ENCODE assay signal across 8 cellular contexts in genomic region chr2:32355976-32356734, GRCh38. TPM values are rescaled to one million over a fixed set of nuclear protein-coding genes. Genes with fewer than 3 reads are reported as not detected.
DNase-seq lines count a peak whose midpoint lies in the region; ATAC-seq and TF ChIP-seq lines count a peak whose summit lies in the region.

No MANE protein-coding gene starts in this region.

- peaks cover 10% of the 10 kb centered on the region for H3K27me3 Mint-ChIP-seq in brain

- no peak overlapping the region for H4K8ac ChIP-seq in mesendoderm (ENCODE audit: low read depth, low read length)

- H3K27ac ChIP-seq in mesendoderm (ENCODE audit: low read depth, low read length) (peak overlapping the region; percentile 96), urinary bladder (ENCODE audit: low read depth) (peak overlapping the region; percentile 94)

- no peak overlapping the region for H2BK120ac ChIP-seq in mesendoderm (ENCODE audit: low read depth, low read length)

- H3K36me3 Mint-ChIP-seq in brain = peaks cover 8% of the 10 kb centered on the region

- ATAC-seq in GM18511 (IDR thresholded peaks at IDR 0.05; ENCODE audit: unreplicated experiment) = peak; percentile 0
- ATAC-seq in HG02870 (IDR thresholded peaks at IDR 0.05; ENCODE audit: unreplicated experiment) = no peak
- ATAC-seq in HG03378 (IDR thresholded peaks at IDR 0.05; ENCODE audit: unreplicated experiment) = no peak

- H3K4ac ChIP-seq in mesendoderm (ENCODE audit: low read depth, low read length) = peak overlapping the region; percentile 73

- no CpG with 5 or more reads among the region's 17 CpGs for WGBS in mesendoderm (ENCODE audit: extremely low coverage, insufficient coverage, low lambda C conversion rate)
- 6% methylated on average over 17 of the region's 17 CpGs for WGBS in urinary bladder

- peak overlapping the region; percentile 68 for H3K18ac ChIP-seq in mesendoderm (ENCODE audit: low read length)

- no peak overlapping the region for H2AK5ac ChIP-seq in mesendoderm (ENCODE audit: low read length)

- H2BK5ac ChIP-seq in mesendoderm (ENCODE audit: low read length) = peak overlapping the region; percentile 88

- H3K4me2 ChIP-seq in mesendoderm (ENCODE audit: low read length) = peak overlapping the region; percentile 83

- TF ChIP-seq CTCF in LNCaP clone FGC (IDR thresholded peaks at IDR 0.05; ENCODE audit: control insufficient read depth, extremely low read depth, insufficient read depth) (no peak), brain (conservative IDR thresholded peaks at IDR 0.05) (no peak)

- no peak overlapping the region for H3K23ac ChIP-seq in mesendoderm (ENCODE audit: low read length)

- H2BK15ac ChIP-seq in mesendoderm (replicated peaks; ENCODE audit: low read depth) = no peak overlapping the region

- H3K4me3 Mint-ChIP-seq in brain = peak overlapping the region; percentile 88 to 94 (median 90)

- H3K9ac ChIP-seq in mesendoderm (ENCODE audit: low read length) = peak overlapping the region; percentile 98

- peak overlapping the region; percentile 90 to 98 (median 92) for H3K27ac Mint-ChIP-seq in brain

- no peaks in the 10 kb centered on the region for H3K9me3 Mint-ChIP-seq in brain

- no peaks in the 10 kb centered on the region for H3K27me3 ChIP-seq in mesendoderm (ENCODE audit: insufficient read depth, low read length, poor library complexity)

- DNase-seq in LNCaP clone FGC (ENCODE audit: low read depth) (peak; percentile 32), mesendoderm (peak; percentile 79), GDM1 (lab: John Stamatoyannopoulos, UW) (no peak)

- H4K5ac ChIP-seq in mesendoderm (ENCODE audit: low read length) = peak overlapping the region; percentile 81

- H3K79me2 ChIP-seq in mesendoderm (ENCODE audit: control insufficient read depth, insufficient read depth, low read length) = peaks cover 36% of the 10 kb centered on the region

- peak overlapping the region; percentile 82 for H3K4me3 ChIP-seq in LNCaP clone FGC (ENCODE audit: low read depth, low read length)
- H3K4me3 ChIP-seq in mesendoderm (ENCODE audit: low read length) = peak overlapping the region; percentile 85
- peak overlapping the region; percentile 88 for H3K4me3 ChIP-seq in urinary bladder (ENCODE audit: low read depth, low read length)

- H3K4me1 Mint-ChIP-seq in brain = peaks cover 33% of the 10 kb centered on the region

- peaks cover 4% of the 10 kb centered on the region for H3K79me1 ChIP-seq in mesendoderm (ENCODE audit: low read length)

- peak overlapping the region; percentile 99 for H3K56ac ChIP-seq in mesendoderm (ENCODE audit: low read length)

- H3K4me1 ChIP-seq in mesendoderm (ENCODE audit: control insufficient read depth, low read depth, low read length) (peaks cover 3% of the 10 kb centered on the region), urinary bladder (ENCODE audit: insufficient read depth) (peaks cover 2% of the 10 kb centered on the region)

- H3K36me3 ChIP-seq in mesendoderm (ENCODE audit: control insufficient read depth, insufficient read depth, low read length) (no peaks in the 10 kb centered on the region), urinary bladder (ENCODE audit: insufficient read depth) (no peaks in the 10 kb centered on the region)

RNA-seq across cellular contexts. Expression of gene BIRC6, which starts 0.7 kb away (rescaled TPM):
- 8.7 TPM for polyA plus RNA-seq in brain (ENCODE audit: insufficient read depth, low read depth, low replicate concordance)
- polyA plus RNA-seq in mesendoderm (2013, experiment 1 of 2) = 13.0 TPM
- 12.6 TPM for polyA plus RNA-seq in mesendoderm (2013, experiment 2 of 2)
- total RNA-seq in urinary bladder = 318 TPM
- polyA plus RNA-seq in urinary bladder = 26.7 TPM
